ENCODE assay signal across 8 cellular contexts in the genomic region with DNA sequence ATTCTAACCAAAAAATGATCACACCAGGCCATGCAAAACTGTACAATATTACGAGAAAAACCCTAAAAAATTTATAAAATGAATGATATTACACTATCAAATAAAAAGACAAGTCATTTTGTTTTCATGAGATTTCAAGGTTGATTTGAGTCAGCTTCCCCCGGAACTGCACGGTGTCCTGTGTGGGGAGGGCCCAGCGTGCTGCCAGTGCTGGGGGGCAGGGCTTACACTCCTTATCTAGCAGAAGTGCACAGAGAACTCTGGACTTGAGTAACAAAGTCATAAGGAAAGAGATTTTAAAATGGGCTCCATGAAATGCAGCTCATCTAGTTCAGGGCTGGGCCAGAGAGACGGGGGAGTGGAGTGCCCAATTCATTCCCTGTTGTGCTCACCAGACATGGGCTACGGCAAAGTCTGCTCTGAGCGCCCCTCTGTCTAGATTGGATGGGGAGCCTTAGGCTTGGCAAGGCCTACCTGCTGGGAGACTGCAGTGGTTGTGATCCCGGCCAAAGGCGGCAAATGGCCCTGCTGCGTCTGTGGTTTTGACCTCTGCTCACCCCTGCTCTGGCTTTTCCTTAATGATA. TPM values are rescaled to one million over a fixed set of nuclear protein-coding genes. Genes with fewer than 3 reads are reported as not detected.
DNase-seq lines count a peak whose midpoint lies in the region; ATAC-seq and TF ChIP-seq lines count a peak whose summit lies in the region.

No MANE protein-coding gene starts in this region.

- no peaks in the 10 kb centered on the region for H3K9me3 Mint-ChIP-seq in activated CD4-positive, alpha-beta T cell treated with anti-CD3 and anti-CD28 coated beads, Interleukin-2, amount 10 ng/mL, durations not matched to agents 24 days and 14 days

- no peaks in the 10 kb centered on the region for H4K20me1 ChIP-seq in BLaER1 treated with 17β-estradiol and CSF1 and Interleukin-3, amounts not matched to agents 10 nM and 100 nM

- H3K9me3 ChIP-seq in BLaER1 treated with 17β-estradiol and CSF1 and Interleukin-3, amounts not matched to agents 10 nM and 100 nM (replicated peaks in 1 of 11) = no peaks in the 10 kb centered on the region

- peak overlapping the region in 10 of 11 experiments; percentile 2 to 61 (median 51); a peak in 13 of 22 replicates for H3K9ac ChIP-seq in BLaER1 treated with 17β-estradiol and CSF1 and Interleukin-3, amounts not matched to agents 10 nM and 100 nM

- H3K4me3 ChIP-seq in BLaER1 treated with 17β-estradiol and CSF1 and Interleukin-3, amounts not matched to agents 10 nM and 100 nM = no peak overlapping the region
- H3K4me3 ChIP-seq in fibroblast of pulmonary artery (replicated peaks; ENCODE audit: low read depth, low read length) = no peak overlapping the region

- no peak for TF ChIP-seq CTCF in fibroblast of pulmonary artery (IDR thresholded peaks at IDR 0.05; ENCODE audit: low read length, missing control alignments)

- H3K27me3 ChIP-seq in BLaER1 treated with 17β-estradiol and CSF1 and Interleukin-3, amounts not matched to agents 10 nM and 100 nM = no peaks in the 10 kb centered on the region

- peak overlapping the region; percentile 18 for H3K27ac Mint-ChIP-seq in activated CD4-positive, alpha-beta T cell treated with anti-CD3 and anti-CD28 coated beads, Interleukin-2, amount 10 ng/mL, durations not matched to agents 24 days and 14 days

- peaks cover 7 to 33% (median 27%) of the 10 kb centered on the region in 11 experiments; a peak in 20 of 22 replicates for H3K36me3 ChIP-seq in BLaER1 treated with 17β-estradiol and CSF1 and Interleukin-3, amounts not matched to agents 10 nM and 100 nM

- H3K4me1 ChIP-seq in BLaER1 treated with 17β-estradiol and CSF1 and Interleukin-3, amounts not matched to agents 10 nM and 100 nM = peaks cover 29 to 35% (median 33%) of the 10 kb centered on the region in 10 experiments

- no peaks in the 10 kb centered on the region for H3K27me3 Mint-ChIP-seq in activated CD4-positive, alpha-beta T cell treated with anti-CD3 and anti-CD28 coated beads, Interleukin-2, amount 10 ng/mL, durations not matched to agents 24 days and 14 days

- peak overlapping the region; percentile 59 to 89 (median 76) for H3K4me2 ChIP-seq in BLaER1 treated with 17β-estradiol and CSF1 and Interleukin-3, amounts not matched to agents 10 nM and 100 nM

- peak; percentile 86 for ATAC-seq in HG02870 (IDR thresholded peaks at IDR 0.05; ENCODE audit: unreplicated experiment)

- H3K27ac ChIP-seq in BLaER1 treated with 17β-estradiol and CSF1 and Interleukin-3, amounts not matched to agents 10 nM and 100 nM = peak overlapping the region; percentile 17 to 78 (median 64); a peak in 18 of 22 replicates
- H3K27ac ChIP-seq in caudate nucleus (ENCODE audit: low read depth, low read length) = no peak overlapping the region

- no peak overlapping the region for H3K4me3 Mint-ChIP-seq in activated CD4-positive, alpha-beta T cell treated with anti-CD3 and anti-CD28 coated beads, Interleukin-2, amount 10 ng/mL, durations not matched to agents 24 days and 14 days

- H3K4me1 Mint-ChIP-seq in activated CD4-positive, alpha-beta T cell treated with anti-CD3 and anti-CD28 coated beads, Interleukin-2, amount 10 ng/mL, durations not matched to agents 24 days and 14 days = peaks cover 14% of the 10 kb centered on the region

- DNase-seq in activated CD4-positive, alpha-beta T cell treated with anti-CD3 and anti-CD28 coated beads, Interleukin-2, amount 10 ng/mL, durations not matched to agents 24 days and 14 days = peak; percentile 81
- peak; percentile 51 for DNase-seq in fibroblast of pulmonary artery (ENCODE audit: low read depth)
- peak; percentile 5 to 22 for DNase-seq in stimulated activated CD4-positive, alpha-beta T cell treated with anti-CD3 and anti-CD28 coated beads, Interleukin-1b, Interleukin-23, amount 100 ng/mL, for 4 hours (ENCODE audit: low read depth in 2 of 2)
- DNase-seq in SK-N-DZ (ENCODE audit: low spot score) = no peak
- DNase-seq in caudate nucleus (lab: John Stamatoyannopoulos, UW) = no peak
- DNase-seq in NCI-H748 (lab: John Stamatoyannopoulos, UW; ENCODE audit: unreplicated experiment) = no peak

- peaks cover 7% of the 10 kb centered on the region for H3K36me3 Mint-ChIP-seq in activated CD4-positive, alpha-beta T cell treated with anti-CD3 and anti-CD28 coated beads, Interleukin-2, amount 10 ng/mL, durations not matched to agents 24 days and 14 days (ENCODE audit: low read depth)

- intact Hi-C loops in activated CD4-positive, alpha-beta T cell treated with anti-CD3 and anti-CD28 coated beads, Interleukin-2, amount 10 ng/mL, durations not matched to agents 24 days and 14 days (cut with micrococcal nuclease) = no loop called here

RNA-seq across cellular contexts. Expression of a gene that starts 50.1 kb away (rescaled TPM):
- total RNA-seq in activated CD4-positive, alpha-beta T cell treated with anti-CD3 and anti-CD28 coated beads, Interleukin-2, amount 10 ng/mL, durations not matched to agents 24 days and 14 days = 27.0 and 35.3 TPM in 2 replicates
- 60.8 and 67.7 TPM in 2 replicates for polyA plus RNA-seq in SK-N-DZ (2014; cell fraction: cytosol; rRNA removed)
- 104 and 106 TPM in 2 replicates for polyA plus RNA-seq in SK-N-DZ (2014; cell fraction: nucleus; rRNA removed)

Comparison
In these comparisons a context has a peak if more than half of its experiments do, and no peak if none do; other contexts are left out.
1. DNase-seq: peak in activated CD4-positive, alpha-beta T cell treated with anti-CD3 and anti-CD28 coated beads, Interleukin-2, amount 10 ng/mL, durations not matched to agents 24 days and 14 days (single experiment), fibroblast of pulmonary artery (single experiment) and stimulated activated CD4-positive, alpha-beta T cell treated with anti-CD3 and anti-CD28 coated beads, Interleukin-1b, Interleukin-23, amount 100 ng/mL, for 4 hours (2 of 2); none in SK-N-DZ (single experiment), caudate nucleus (0 of 61) and NCI-H748 (single experiment).